ENCODE assay signal across 24 cellular contexts in genomic region chr5:178289438-178289837, GRCh38.
"Had no signal": no experiment of that assay in that cellular context is flagged by ENCODE, and none has a peak within 500 bp of the region (broad histone marks: within the 10 kb centered on the region; RNA-seq: fewer than 3 reads in every experiment).

No MANE protein-coding gene starts in this region.

- H3K36me3 ChIP-seq: colonic mucosa, ovary, suprapubic skin had no signal

- DNase-seq: activated CD4-positive, alpha-beta memory T cell treated with anti-CD3 and anti-CD28 coated beads, Interleukin-2, amount 10 ng/mL, durations not matched to agents 7 days and 5 days; activated CD4-positive, alpha-beta T cell treated with anti-CD3 and anti-CD28 coated beads for 48 hours; activated CD4-positive, CD25-positive, alpha-beta regulatory T cell; activated naive CD4-positive, alpha-beta T cell treated with Interleukin-2 at 50 U/mL for 16 hours; activated naive CD8-positive, alpha-beta T cell treated with anti-CD3 and anti-CD28 coated beads, Interleukin-2, amount 10 ng/mL, durations not matched to agents 7 days and 5 days; activated T-cell treated with anti-CD3 and anti-CD28 coated beads, Interleukin-2, amount 50 U/mL, for 1 hour; amygdala; body of pancreas; central memory CD4-positive, alpha-beta T cell; colonic mucosa; endodermal cell; foreskin fibroblast; hippocampal formation; islet precursor cell; mesenchymal stem cell; naive thymus-derived CD4-positive, alpha-beta T cell; ovary; stimulated activated CD4-positive, alpha-beta T cell treated with anti-CD3 and anti-CD28 coated beads, Interleukin-2, amount 100 ng/mL, for 48 hours; stimulated activated naive CD8-positive, alpha-beta T cell treated with anti-CD3 and anti-CD28 coated beads, Interleukin-15, amount 100 ng/mL, for 72 hours; T1000; trophoblast cell had no signal

- H3K4me3 ChIP-seq: body of pancreas, colonic mucosa, ovary, suprapubic skin had no signal

- H3K27me3 ChIP-seq: body of pancreas, colonic mucosa, ovary had no signal

- H3K4me1 Mint-ChIP-seq: activated CD4-positive, alpha-beta memory T cell treated with anti-CD3 and anti-CD28 coated beads, Interleukin-2, amount 10 ng/mL, durations not matched to agents 7 days and 5 days; activated naive CD8-positive, alpha-beta T cell treated with anti-CD3 and anti-CD28 coated beads, Interleukin-2, amount 10 ng/mL, durations not matched to agents 7 days and 5 days; stimulated activated naive CD8-positive, alpha-beta T cell treated with anti-CD3 and anti-CD28 coated beads, Interleukin-15, amount 100 ng/mL, for 72 hours had no signal

- H3K27ac ChIP-seq: body of pancreas, colonic mucosa, epithelial cell of prostate, ovary, suprapubic skin had no signal

- H3K4me1 ChIP-seq: body of pancreas, colonic mucosa had no signal

- H3K36me3 Mint-ChIP-seq: activated naive CD8-positive, alpha-beta T cell treated with anti-CD3 and anti-CD28 coated beads, Interleukin-2, amount 10 ng/mL, durations not matched to agents 7 days and 5 days; naive thymus-derived CD4-positive, alpha-beta T cell had no signal

- H3K27me3 Mint-ChIP-seq: activated CD4-positive, alpha-beta memory T cell treated with anti-CD3 and anti-CD28 coated beads, Interleukin-2, amount 10 ng/mL, durations not matched to agents 7 days and 5 days had no signal

- ATAC-seq: naive thymus-derived CD4-positive, alpha-beta T cell; stimulated activated naive CD8-positive, alpha-beta T cell treated with anti-CD3 and anti-CD28 coated beads, Interleukin-15, amount 100 ng/mL, for 72 hours had no signal

- H3K9me3 Mint-ChIP-seq: activated CD4-positive, alpha-beta memory T cell treated with anti-CD3 and anti-CD28 coated beads, Interleukin-2, amount 10 ng/mL, durations not matched to agents 7 days and 5 days; activated naive CD8-positive, alpha-beta T cell treated with anti-CD3 and anti-CD28 coated beads, Interleukin-2, amount 10 ng/mL, durations not matched to agents 7 days and 5 days; activated T-helper 2 cell treated with anti-CD3 and anti-CD28 coated beads, Interferon-gamma antibody, Interleukin-2, Interleukin-4, amounts not matched to agents 10 μg/mL and 5 μg/mL and 100 μg/mL, durations not matched to agents 14 hours and 24 hours and 36 hours; endodermal cell; naive thymus-derived CD4-positive, alpha-beta T cell; stimulated activated naive CD8-positive, alpha-beta T cell treated with anti-CD3 and anti-CD28 coated beads, Interleukin-15, amount 100 ng/mL, for 72 hours had no signal

- H3K9me3 ChIP-seq: body of pancreas, colonic mucosa, ovary, suprapubic skin had no signal

- H3K4me3 Mint-ChIP-seq: activated CD4-positive, alpha-beta memory T cell treated with anti-CD3 and anti-CD28 coated beads, Interleukin-2, amount 10 ng/mL, durations not matched to agents 7 days and 5 days; activated naive CD8-positive, alpha-beta T cell treated with anti-CD3 and anti-CD28 coated beads, Interleukin-2, amount 10 ng/mL, durations not matched to agents 7 days and 5 days; endodermal cell; naive thymus-derived CD4-positive, alpha-beta T cell; stimulated activated naive CD8-positive, alpha-beta T cell treated with anti-CD3 and anti-CD28 coated beads, Interleukin-15, amount 100 ng/mL, for 72 hours had no signal

- H3K27ac Mint-ChIP-seq: activated CD4-positive, alpha-beta memory T cell treated with anti-CD3 and anti-CD28 coated beads, Interleukin-2, amount 10 ng/mL, durations not matched to agents 7 days and 5 days; activated naive CD8-positive, alpha-beta T cell treated with anti-CD3 and anti-CD28 coated beads, Interleukin-2, amount 10 ng/mL, durations not matched to agents 7 days and 5 days; activated T-helper 2 cell treated with anti-CD3 and anti-CD28 coated beads, Interferon-gamma antibody, Interleukin-2, Interleukin-4, amounts not matched to agents 10 μg/mL and 5 μg/mL and 100 μg/mL, durations not matched to agents 14 hours and 24 hours and 36 hours; endodermal cell; stimulated activated naive CD8-positive, alpha-beta T cell treated with anti-CD3 and anti-CD28 coated beads, Interleukin-15, amount 100 ng/mL, for 72 hours had no signal
